In the genomic region with DNA sequence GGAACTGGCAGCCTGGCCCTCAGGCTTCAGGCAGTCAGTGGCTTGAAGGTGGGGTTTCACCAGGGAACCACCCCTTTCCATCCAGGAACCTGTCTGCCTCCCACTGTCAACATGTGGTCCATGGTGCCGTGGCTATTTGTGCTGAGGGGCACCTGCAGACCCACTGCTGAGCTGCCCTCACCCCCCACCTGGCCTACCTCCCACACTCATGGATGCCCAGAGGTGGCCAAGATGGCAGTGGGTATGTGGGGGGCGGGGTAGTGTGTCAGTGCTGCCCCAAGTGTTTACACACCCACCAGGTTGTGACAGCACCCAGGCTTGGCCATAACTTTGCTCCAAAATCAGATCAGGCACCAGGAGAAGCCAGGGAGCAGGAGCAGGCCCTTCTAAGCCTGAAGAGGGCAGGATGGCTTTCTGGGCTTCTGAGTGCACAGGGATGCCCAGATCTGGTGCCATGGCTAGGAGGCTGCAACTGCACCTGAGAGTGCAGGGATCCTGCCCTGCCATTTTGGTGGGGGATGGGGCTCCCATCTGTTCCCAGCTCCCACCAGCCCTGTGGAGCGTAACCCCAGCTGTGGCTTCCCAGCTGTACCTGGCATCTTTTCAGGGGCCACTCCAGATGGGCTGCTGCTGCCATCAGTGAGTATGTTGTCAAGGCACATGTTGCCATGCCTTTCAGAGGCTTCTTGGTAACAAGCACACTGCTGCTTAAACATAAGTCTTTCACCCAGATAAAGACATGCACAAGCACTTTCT, we compare ENCODE assay signal across 16 cellular contexts.
"Had no signal": no experiment of that assay in that cellular context is flagged by ENCODE, and none has a peak within 500 bp of the region (broad histone marks: within the 10 kb centered on the region; RNA-seq: fewer than 3 reads in every experiment).

No MANE protein-coding gene starts in this region.

- FAIRE-seq: colon had no signal

- H3K36me3 ChIP-seq: neural progenitor cell, prostate gland, right lobe of liver, tibial artery had no signal

- ATAC-seq: left colon; stimulated activated memory B cell treated with anti-CD40 and anti-IgM and Interleukin-4, amounts not matched to agents 10 μg/mL and 1 μg/mL and 100 μg/mL, for 72 hours had no signal

- DNase-seq: dermis blood vessel endothelial cell; foreskin melanocyte; head of caudate nucleus; left colon; occipital lobe; right lobe of liver; stimulated activated CD4-positive, alpha-beta T cell treated with anti-CD3 and anti-CD28 coated beads, Interleukin-15, amount 100 ng/mL, for 24 hours; stimulated activated CD4-positive, alpha-beta T cell treated with anti-CD3 and anti-CD28 coated beads, Interleukin-1b, Interleukin-23, amount 100 ng/mL, for 48 hours; stimulated activated CD4-positive, alpha-beta T cell treated with anti-CD3 and anti-CD28 coated beads, Interleukin-4, amount 100 ng/mL, for 24 hours; tibial artery had no signal

- H3K27ac ChIP-seq: hepatocyte, neural progenitor cell, parathyroid adenoma, prostate gland, right lobe of liver, tibial artery had no signal

- H3K4me3 ChIP-seq: hepatocyte, neural progenitor cell, prostate gland, right lobe of liver, tibial artery had no signal

- H3K4me1 ChIP-seq: neural progenitor cell, parathyroid adenoma, prostate gland, right lobe of liver, tibial artery had no signal

- H3K9me3 ChIP-seq: prostate gland, right lobe of liver, tibial artery had no signal

- H3K27me3 ChIP-seq: hepatocyte, neural progenitor cell, right lobe of liver, tibial artery had no signal
